20 cellular contexts compared by ENCODE assay signal in the genomic region with DNA sequence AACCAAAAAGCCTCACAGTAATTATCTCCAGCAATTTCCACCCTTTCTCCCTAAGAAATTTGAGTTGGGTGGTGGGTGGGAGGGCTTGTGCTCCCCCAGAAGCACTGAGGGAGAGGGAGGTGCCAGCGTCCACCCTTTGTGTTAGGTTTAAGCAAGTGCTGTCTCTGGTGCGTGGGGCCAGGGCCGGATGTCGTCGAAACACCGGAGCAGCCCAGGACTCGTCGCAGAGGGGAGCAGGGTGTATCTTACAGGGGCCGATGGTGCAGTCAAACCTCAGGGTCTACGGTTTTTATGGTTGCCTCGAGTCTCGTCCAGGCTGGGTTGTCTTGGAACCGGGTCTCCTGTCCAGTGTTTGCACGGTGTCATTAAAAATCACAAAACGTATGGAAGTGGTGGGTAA.
"Had no signal": no experiment of that assay in that cellular context is flagged by ENCODE, and none has a peak within 500 bp of the region (broad histone marks: within the 10 kb centered on the region; RNA-seq: fewer than 3 reads in every experiment).

No MANE protein-coding gene starts in this region.

- ATAC-seq: foreskin keratinocyte, gastroesophageal sphincter, heart left ventricle, left lung, left ventricle myocardium superior, lower lobe of right lung, mucosa of descending colon had no signal

- H3K4me3 Mint-ChIP-seq: immature natural killer cell, mesothelial cell of epicardium had no signal

- DNase-seq: colonic mucosa; cortex of kidney; dermis blood vessel endothelial cell; dorsolateral prefrontal cortex; effector CD4-positive, alpha-beta T cell; effector memory CD4-positive, alpha-beta T cell; foreskin keratinocyte; hypothalamus; immature natural killer cell; islet precursor cell; kidney; kidney glomerular epithelial cell; left ventricle myocardium superior; lower lobe of right lung; mesenchymal stem cell; mucosa of descending colon had no signal

- H3K9me3 Mint-ChIP-seq: immature natural killer cell, mesothelial cell of epicardium had no signal

- H3K27ac Mint-ChIP-seq: immature natural killer cell, mesothelial cell of epicardium had no signal

- H3K36me3 Mint-ChIP-seq: immature natural killer cell, mesothelial cell of epicardium had no signal
